Comparison of ENCODE assay signal across 8 cellular contexts in the genomic region with DNA sequence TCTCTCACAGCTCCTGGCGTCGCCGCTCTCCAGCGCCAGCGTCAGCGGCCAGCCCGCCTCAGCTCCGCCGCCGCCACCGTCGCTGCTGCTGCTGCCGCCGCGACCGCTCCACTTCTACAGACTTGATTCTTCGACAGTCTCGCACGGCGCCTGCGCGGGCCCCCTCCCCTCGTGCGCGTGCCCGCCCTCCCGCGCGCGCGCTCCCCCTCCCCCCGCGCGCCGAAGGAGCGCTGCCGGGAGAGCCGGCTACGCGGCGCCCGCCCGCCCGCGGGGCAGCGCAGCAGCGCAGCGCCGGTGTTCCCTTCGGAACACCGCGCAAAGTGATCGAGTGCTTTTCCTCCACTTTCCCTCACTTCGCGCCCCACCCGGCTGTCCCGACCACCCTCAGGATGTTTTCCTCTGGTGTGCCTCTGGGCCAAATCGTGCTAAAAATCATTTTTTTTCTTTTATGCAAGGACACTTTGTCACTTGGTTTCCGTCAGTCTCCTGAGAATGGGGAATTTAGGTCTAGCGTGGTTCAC. TPM values are rescaled to one million over a fixed set of nuclear protein-coding genes. Genes with fewer than 3 reads are reported as not detected.
DNase-seq lines count a peak whose midpoint lies in the region; TF ChIP-seq lines count a peak whose summit lies in the region.

A gene (minus strand): TSS at position 118 of the 521 bp plus-strand sequence. CDS start 684 bp downstream, outside the sequence.

- peak; percentile 90 for TF ChIP-seq POLR2A in GM18526 (IDR thresholded peaks at IDR 0.05; ENCODE audit: extremely low read depth, insufficient read length)

- H3K4me3 ChIP-seq in epithelial cell of proximal tubule (ENCODE audit: low read depth, low read length), result peak within 1 kb of the TSS; percentile 80

- peak within 1 kb of the TSS; percentile 100 for H3K27ac ChIP-seq in 22Rv1

- TF ChIP-seq CTCF in 22Rv1 (IDR thresholded peaks at IDR 0.05) (no peak), epithelial cell of proximal tubule (conservative IDR thresholded peaks at IDR 0.05; ENCODE audit: low read depth, low read length) (no peak)

- DNase-seq in HT1080 (ENCODE audit: low read depth) (peak; percentile 61), OCI-M1 (lab: John Stamatoyannopoulos, UW) (peak; percentile 94), activated T-cell treated with anti-CD3 and anti-CD28 coated beads for 4 hours (peak; percentile 71), epithelial cell of proximal tubule (ENCODE audit: low read depth) (no peak), mucosa of gallbladder (ENCODE audit: low spot score) (peak; percentile 87)
- DNase-seq in stimulated activated CD8-positive, alpha-beta memory T cell treated with anti-CD3 and anti-CD28 coated beads, Interleukin-7, amount 100 ng/mL, for 24 hours (ENCODE audit: low read depth), result peak; percentile 58

RNA-seq across cellular contexts. Expression of the gene that starts here (rescaled TPM):
- total RNA-seq in HT1080 (2014; rRNA removed; shearing (Covaris generic)), result 47.8 and 69.6 TPM in 2 replicates
- 68.2 and 68.8 TPM in 2 replicates for polyA plus RNA-seq in HT1080 (2015; cell fraction: cytosol; rRNA removed)
- polyA plus RNA-seq in HT1080 (2015; cell fraction: nucleus; rRNA removed), result 90.5 and 110 TPM in 2 replicates
- total RNA-seq in epithelial cell of proximal tubule, result 45.6 and 70.5 TPM in 2 replicates
- 231 TPM for total RNA-seq in mucosa of gallbladder
